8 cellular contexts compared by ENCODE assay signal in genomic region chr16:49350265-49351103, GRCh38. TPM values are rescaled to one million over a fixed set of nuclear protein-coding genes. Genes with fewer than 3 reads are reported as not detected.
DNase-seq lines count a peak whose midpoint lies in the region; ATAC-seq and TF ChIP-seq lines count a peak whose summit lies in the region.

No MANE protein-coding gene starts in this region.

- H3K36me3 Mint-ChIP-seq in CD14-positive monocyte: no peaks in the 10 kb centered on the region
- no peaks in the 10 kb centered on the region for H3K36me3 Mint-ChIP-seq in neural progenitor cell
- no peaks in the 10 kb centered on the region for H3K36me3 Mint-ChIP-seq in type B pancreatic cell

- no peak overlapping the region for H3K4me2 ChIP-seq in neural progenitor cell

- no peak overlapping the region for H3K9ac ChIP-seq in neural progenitor cell

- TF ChIP-seq CTCF in CD14-positive monocyte (IDR thresholded peaks at IDR 0.05): peak; percentile 80
- TF ChIP-seq CTCF in fibroblast of pulmonary artery (IDR thresholded peaks at IDR 0.05; ENCODE audit: low read length, missing control alignments): peak; percentile 90
- TF ChIP-seq CTCF in neural progenitor cell (IDR thresholded peaks at IDR 0.05): peak; percentile 93
- peak; percentile 96 for TF ChIP-seq CTCF in type B pancreatic cell (conservative IDR thresholded peaks at IDR 0.05)

- no peak for DNase-seq in CD14-positive monocyte (ENCODE audit: low spot score)
- DNase-seq in NCI-H2227 (lab: John Stamatoyannopoulos, UW; ENCODE audit: unreplicated experiment): peak; percentile 79
- DNase-seq in activated CD8-positive, alpha-beta memory T cell treated with anti-CD3 and anti-CD28 coated beads, Interleukin-2, amount 50 U/mL, for 48 hours: peak; percentile 86
- DNase-seq in fibroblast of pulmonary artery (ENCODE audit: low read depth): peak; percentile 53
- peak; percentile 73 for DNase-seq in neural progenitor cell (ENCODE audit: low spot score)
- DNase-seq in type B pancreatic cell (ENCODE audit: extremely low spot score, unreplicated experiment): no peak

- no peaks in the 10 kb centered on the region for H3K79me2 ChIP-seq in neural progenitor cell (ENCODE audit: low read depth)

- H3K9me3 ChIP-seq in neural progenitor cell (ENCODE audit: low read depth): no peaks in the 10 kb centered on the region

- H3K27ac Mint-ChIP-seq in CD14-positive monocyte (no peak overlapping the region), neural progenitor cell (no peak overlapping the region), type B pancreatic cell (no peak overlapping the region)

- H3K27ac ChIP-seq in neural progenitor cell: no peak overlapping the region

- no peaks in the 10 kb centered on the region for H3K4me1 ChIP-seq in neural progenitor cell

- H4K20me1 ChIP-seq in neural progenitor cell (ENCODE audit: low read depth): peaks cover 24% of the 10 kb centered on the region

- H3K27me3 Mint-ChIP-seq in CD14-positive monocyte (ENCODE audit: low read depth in 3 of 3): peaks cover 6 to 13% (median 11%) of the 10 kb centered on the region in 3 donors
- H3K27me3 Mint-ChIP-seq in neural progenitor cell (ENCODE audit: insufficient read depth, low read depth): peaks cover 24% of the 10 kb centered on the region
- H3K27me3 Mint-ChIP-seq in type B pancreatic cell: peaks cover 71% of the 10 kb centered on the region

- H3K4me3 ChIP-seq in fibroblast of pulmonary artery (replicated peaks; ENCODE audit: low read depth, low read length) (no peak overlapping the region), neural progenitor cell (no peak overlapping the region)

- H2AFZ ChIP-seq in neural progenitor cell (replicated peaks): no peak overlapping the region

- H3K27me3 ChIP-seq in neural progenitor cell: peaks cover 8% of the 10 kb centered on the region

- intact Hi-C loops in CD14-positive monocyte (cut with micrococcal nuclease): loop anchor here (2.0 kb wide), 1 partner anchor 664 kb away; no protein-coding TSS in a partner anchor

- H3K36me3 ChIP-seq in neural progenitor cell: no peaks in the 10 kb centered on the region

- ATAC-seq in GM19372 (IDR thresholded peaks at IDR 0.05; ENCODE audit: low read depth, unreplicated experiment): peak; percentile 70
- no peak for ATAC-seq in GM21717 (IDR thresholded peaks at IDR 0.05; ENCODE audit: unreplicated experiment)

- H3K4me1 Mint-ChIP-seq in CD14-positive monocyte (no peaks in the 10 kb centered on the region), neural progenitor cell (no peaks in the 10 kb centered on the region), type B pancreatic cell (ENCODE audit: unreplicated experiment) (no peaks in the 10 kb centered on the region)

- H3K4me3 Mint-ChIP-seq in CD14-positive monocyte: no peak overlapping the region
- H3K4me3 Mint-ChIP-seq in neural progenitor cell: no peak overlapping the region
- H3K4me3 Mint-ChIP-seq in type B pancreatic cell: no peak overlapping the region

- H3K9me3 Mint-ChIP-seq in CD14-positive monocyte: no peaks in the 10 kb centered on the region
- H3K9me3 Mint-ChIP-seq in neural progenitor cell: no peaks in the 10 kb centered on the region
- no peaks in the 10 kb centered on the region for H3K9me3 Mint-ChIP-seq in type B pancreatic cell

- no peaks in the 10 kb centered on the region for H3F3A ChIP-seq in neural progenitor cell (ENCODE audit: low read depth)

RNA-seq across cellular contexts. Expression of gene C16orf78, which starts 23.1 kb away (rescaled TPM):
- polyA plus RNA-seq in CD14-positive monocyte: not detected
- not detected in 2 replicates for total RNA-seq in neural progenitor cell (ENCODE audit: low replicate concordance)
- total RNA-seq in type B pancreatic cell (ENCODE audit: low replicate concordance): not detected in 2 replicates

Comparison
In these comparisons a context has a peak if more than half of its experiments do, and no peak if none do; other contexts are left out.
1. DNase-seq: peak in NCI-H2227 (single experiment), activated CD8-positive, alpha-beta memory T cell treated with anti-CD3 and anti-CD28 coated beads, Interleukin-2, amount 50 U/mL, for 48 hours (single experiment), fibroblast of pulmonary artery (single experiment) and neural progenitor cell (single experiment); none in CD14-positive monocyte (single experiment) and type B pancreatic cell (single experiment).
2. Peak in every context shown above with its lines, with median percentiles within 50 percentile points of each other: CTCF ChIP-seq.